In genomic region chr20:18511566-18511965, GRCh38 we compare ENCODE assay signal across 26 cellular contexts. TPM values are rescaled to one million over a fixed set of nuclear protein-coding genes. Genes with fewer than 3 reads are reported as not detected.
DNase-seq lines count a peak whose midpoint lies in the region; TF ChIP-seq lines count a peak whose summit lies in the region.
"Had no signal": no experiment of that assay in that cellular context is flagged by ENCODE, and none has a peak within 500 bp of the region (broad histone marks: within the 10 kb centered on the region; RNA-seq: fewer than 3 reads in every experiment).

No MANE protein-coding gene starts in this region.

- H3K9me2 ChIP-seq in MM.1S (replicated peaks; ENCODE audit: insufficient read depth, low read length) = no peaks in the 10 kb centered on the region

- peak; percentile 2 to 10 for DNase-seq in Kasumi-1 (lab: John Stamatoyannopoulos, UW)
- peak; percentile 6 for DNase-seq in OCI-M1 (lab: John Stamatoyannopoulos, UW)
- no peak for DNase-seq in activated T-helper 2 cell treated with anti-CD3 and anti-CD28 coated beads, Interferon-gamma antibody, Interleukin-2, Interleukin-4, amounts not matched to agents 10 μg/mL and 5 μg/mL and 100 μg/mL, durations not matched to agents 14 hours and 24 hours and 36 hours (ENCODE audit: low spot score)
- no peak for DNase-seq in NCI-H526 (lab: John Stamatoyannopoulos, UW)
- DNase-seq in activated CD4-positive, alpha-beta T cell treated with anti-CD3 and anti-CD28 coated beads, Interleukin-2, amount 10 ng/mL, durations not matched to agents 7 days and 5 days = no peak
- no peak for DNase-seq in MM.1S
- DNase-seq: activated CD4-positive, alpha-beta T cell treated with anti-CD3 and anti-CD28 coated beads for 36 hours; activated CD8-positive, alpha-beta memory T cell treated with anti-CD3 and anti-CD28 coated beads for 24 hours; activated naive CD4-positive, alpha-beta T cell; adrenal gland; body of pancreas; C1 segment of cervical spinal cord; Calu3; DMS79 treated with DMSO at 0.1 percent for 48 hours; HCEC 1CT; KG1; NCI-H1092; NCI-H1930; posterior cingulate gyrus; right lobe of liver; stimulated activated CD4-positive, alpha-beta T cell treated with anti-CD3 and anti-CD28 coated beads, Interleukin-12 subunit alpha, Interleukin-12 subunit beta, amount 100 ng/mL, for 4 hours; stimulated activated CD4-positive, alpha-beta T cell treated with anti-CD3 and anti-CD28 coated beads, Interleukin-4, amount 100 ng/mL, for 1 hour; transverse colon had no signal

- CTCF ChIA-PET in activated CD4-positive, alpha-beta T cell treated with anti-CD3 and anti-CD28 coated beads, Interleukin-2, amount 10 ng/mL, durations not matched to agents 7 days and 5 days (lab: Charles Lee) = no interaction called here

- H3K9me3 ChIP-seq in BLaER1 treated with 17β-estradiol and CSF1 and Interleukin-3, amounts not matched to agents 10 nM and 100 nM (replicated peaks in 1 of 11) = no peaks in the 10 kb centered on the region
- H3K9me3 ChIP-seq in MM.1S (replicated peaks; ENCODE audit: insufficient read depth, low read length) = no peaks in the 10 kb centered on the region
- H3K9me3 ChIP-seq: adrenal gland, body of pancreas, gastroesophageal sphincter, right lobe of liver, transverse colon had no signal

- H3K9me3 Mint-ChIP-seq in activated T-helper 2 cell treated with anti-CD3 and anti-CD28 coated beads, Interferon-gamma antibody, Interleukin-2, Interleukin-4, amounts not matched to agents 10 μg/mL and 5 μg/mL and 100 μg/mL, durations not matched to agents 14 hours and 24 hours and 36 hours = no peaks in the 10 kb centered on the region
- no peaks in the 10 kb centered on the region for H3K9me3 Mint-ChIP-seq in activated CD4-positive, alpha-beta T cell treated with anti-CD3 and anti-CD28 coated beads, Interleukin-2, amount 10 ng/mL, durations not matched to agents 7 days and 5 days
- H3K9me3 Mint-ChIP-seq: memory B cell had no signal

- peaks cover 33% of the 10 kb centered on the region for H3K4me1 Mint-ChIP-seq in activated T-helper 2 cell treated with anti-CD3 and anti-CD28 coated beads, Interferon-gamma antibody, Interleukin-2, Interleukin-4, amounts not matched to agents 10 μg/mL and 5 μg/mL and 100 μg/mL, durations not matched to agents 14 hours and 24 hours and 36 hours (ENCODE audit: low read depth)
- H3K4me1 Mint-ChIP-seq in activated CD4-positive, alpha-beta T cell treated with anti-CD3 and anti-CD28 coated beads, Interleukin-2, amount 10 ng/mL, durations not matched to agents 7 days and 5 days = peaks cover 51% of the 10 kb centered on the region

- peak overlapping the region in 3 of 11 experiments; percentile 30 to 35 (median 34); a peak in 2 of 22 replicates for H3K9ac ChIP-seq in BLaER1 treated with 17β-estradiol and CSF1 and Interleukin-3, amounts not matched to agents 10 nM and 100 nM
- H3K9ac ChIP-seq in MM.1S (ENCODE audit: low read length) = no peak overlapping the region

- H3K79me2 ChIP-seq in MM.1S (ENCODE audit: low read length) = peaks cover 62% of the 10 kb centered on the region

- POLR2A ChIA-PET in activated CD4-positive, alpha-beta T cell treated with anti-CD3 and anti-CD28 coated beads, Interleukin-2, amount 10 ng/mL, durations not matched to agents 7 days and 5 days (lab: Charles Lee) = no interaction called here

- H3K4me2 ChIP-seq in BLaER1 treated with 17β-estradiol and CSF1 and Interleukin-3, amounts not matched to agents 10 nM and 100 nM = peak overlapping the region in 6 of 11 experiments; percentile 24 to 75 (median 50); a peak in 9 of 22 replicates
- H3K4me2 ChIP-seq in MM.1S (ENCODE audit: low read depth, low read length) = no peak overlapping the region

- H3K27me3 ChIP-seq in BLaER1 treated with 17β-estradiol and CSF1 and Interleukin-3, amounts not matched to agents 10 nM and 100 nM = no peaks in the 10 kb centered on the region
- H3K27me3 ChIP-seq in MM.1S (replicated peaks; ENCODE audit: insufficient read depth, low read length) = no peaks in the 10 kb centered on the region
- H3K27me3 ChIP-seq: adrenal gland, body of pancreas, gastroesophageal sphincter, right lobe of liver, transverse colon had no signal

- H3K36me3 Mint-ChIP-seq in activated T-helper 2 cell treated with anti-CD3 and anti-CD28 coated beads, Interferon-gamma antibody, Interleukin-2, Interleukin-4, amounts not matched to agents 10 μg/mL and 5 μg/mL and 100 μg/mL, durations not matched to agents 14 hours and 24 hours and 36 hours (ENCODE audit: low read depth) = peaks cover 70% of the 10 kb centered on the region
- peaks cover 44% of the 10 kb centered on the region for H3K36me3 Mint-ChIP-seq in activated CD4-positive, alpha-beta T cell treated with anti-CD3 and anti-CD28 coated beads, Interleukin-2, amount 10 ng/mL, durations not matched to agents 7 days and 5 days (ENCODE audit: low read depth)

- peak overlapping the region; percentile 12 for H3K27ac Mint-ChIP-seq in activated T-helper 2 cell treated with anti-CD3 and anti-CD28 coated beads, Interferon-gamma antibody, Interleukin-2, Interleukin-4, amounts not matched to agents 10 μg/mL and 5 μg/mL and 100 μg/mL, durations not matched to agents 14 hours and 24 hours and 36 hours
- H3K27ac Mint-ChIP-seq in activated CD4-positive, alpha-beta T cell treated with anti-CD3 and anti-CD28 coated beads, Interleukin-2, amount 10 ng/mL, durations not matched to agents 7 days and 5 days = no peak overlapping the region
- H3K27ac Mint-ChIP-seq: activated CD4-positive, alpha-beta T cell treated with anti-CD3 and anti-CD28 coated beads for 36 hours had no signal

- H3K4me1 ChIP-seq in BLaER1 treated with 17β-estradiol and CSF1 and Interleukin-3, amounts not matched to agents 10 nM and 100 nM = peaks cover 16 to 69% (median 48%) of the 10 kb centered on the region in 10 experiments
- peaks cover 20% of the 10 kb centered on the region; the same call in 1 of the 2 replicates for H3K4me1 ChIP-seq in MM.1S (ENCODE audit: low read length)

- no peak overlapping the region for H2AFZ ChIP-seq in MM.1S (ENCODE audit: low read length)

- intact Hi-C loops in activated T-helper 2 cell treated with anti-CD3 and anti-CD28 coated beads, Interferon-gamma antibody, Interleukin-2, Interleukin-4, amounts not matched to agents 10 μg/mL and 5 μg/mL and 100 μg/mL, durations not matched to agents 14 hours and 24 hours and 36 hours (cut with micrococcal nuclease) = no loop called here

- no peak for TF ChIP-seq CTCF in MM.1S (IDR thresholded peaks at IDR 0.05; ENCODE audit: low read length)

- H3F3A ChIP-seq in MM.1S (ENCODE audit: insufficient read depth, low read length) = peaks cover 6% of the 10 kb centered on the region

- H3K27ac ChIP-seq in BLaER1 treated with 17β-estradiol and CSF1 and Interleukin-3, amounts not matched to agents 10 nM and 100 nM = peak overlapping the region in 9 of 11 experiments; percentile 2 to 68 (median 49); a peak in 12 of 22 replicates
- no peak overlapping the region for H3K27ac ChIP-seq in MM.1S (ENCODE audit: low read length)
- H3K27ac ChIP-seq: adrenal gland, gastroesophageal sphincter, right lobe of liver, transverse colon had no signal

- H3K36me3 ChIP-seq in BLaER1 treated with 17β-estradiol and CSF1 and Interleukin-3, amounts not matched to agents 10 nM and 100 nM = peaks cover 56 to 76% (median 66%) of the 10 kb centered on the region in 11 experiments
- H3K36me3 ChIP-seq in MM.1S (replicated peaks; ENCODE audit: insufficient read depth, low read length) = no peaks in the 10 kb centered on the region; the same call in none of the 2 replicates

- H3K27me3 Mint-ChIP-seq in activated T-helper 2 cell treated with anti-CD3 and anti-CD28 coated beads, Interferon-gamma antibody, Interleukin-2, Interleukin-4, amounts not matched to agents 10 μg/mL and 5 μg/mL and 100 μg/mL, durations not matched to agents 14 hours and 24 hours and 36 hours (ENCODE audit: low read depth) = no peaks in the 10 kb centered on the region
- H3K27me3 Mint-ChIP-seq in activated CD4-positive, alpha-beta T cell treated with anti-CD3 and anti-CD28 coated beads, Interleukin-2, amount 10 ng/mL, durations not matched to agents 7 days and 5 days = no peaks in the 10 kb centered on the region
- H3K27me3 Mint-ChIP-seq: activated CD4-positive, alpha-beta T cell treated with anti-CD3 and anti-CD28 coated beads for 36 hours; memory B cell had no signal

- peaks cover 0 to 6% (median 0%) of the 10 kb centered on the region in 11 experiments; a peak in 4 of 22 replicates for H4K20me1 ChIP-seq in BLaER1 treated with 17β-estradiol and CSF1 and Interleukin-3, amounts not matched to agents 10 nM and 100 nM
- no peaks in the 10 kb centered on the region for H4K20me1 ChIP-seq in MM.1S (ENCODE audit: insufficient read depth, low read length)

- H3K4me3 Mint-ChIP-seq in activated T-helper 2 cell treated with anti-CD3 and anti-CD28 coated beads, Interferon-gamma antibody, Interleukin-2, Interleukin-4, amounts not matched to agents 10 μg/mL and 5 μg/mL and 100 μg/mL, durations not matched to agents 14 hours and 24 hours and 36 hours (ENCODE audit: low read depth) = no peak overlapping the region
- no peak overlapping the region for H3K4me3 Mint-ChIP-seq in activated CD4-positive, alpha-beta T cell treated with anti-CD3 and anti-CD28 coated beads, Interleukin-2, amount 10 ng/mL, durations not matched to agents 7 days and 5 days
- H3K4me3 Mint-ChIP-seq: activated CD4-positive, alpha-beta T cell treated with anti-CD3 and anti-CD28 coated beads for 36 hours; memory B cell had no signal

- no peak overlapping the region for H3K4me3 ChIP-seq in BLaER1 treated with 17β-estradiol and CSF1 and Interleukin-3, amounts not matched to agents 10 nM and 100 nM
- H3K4me3 ChIP-seq in MM.1S (ENCODE audit: low read length) = no peak overlapping the region
- H3K4me3 ChIP-seq: adrenal gland, body of pancreas, gastroesophageal sphincter, right lobe of liver, transverse colon had no signal

RNA-seq across cellular contexts. Expression of gene SEC23B, which starts 3.8 kb away (rescaled TPM):
- total RNA-seq in activated T-helper 2 cell treated with anti-CD3 and anti-CD28 coated beads, Interferon-gamma antibody, Interleukin-2, Interleukin-4, amounts not matched to agents 10 μg/mL and 5 μg/mL and 100 μg/mL, durations not matched to agents 14 hours and 24 hours and 36 hours = 126 and 131 TPM in 2 replicates
- total RNA-seq in activated CD4-positive, alpha-beta T cell treated with anti-CD3 and anti-CD28 coated beads, Interleukin-2, amount 10 ng/mL, durations not matched to agents 7 days and 5 days = 10 to 100 TPM; 65.8 to 69.6 TPM

RNA-seq across cellular contexts. Expression of gene RBBP9, which starts 14.5 kb away (rescaled TPM):
- 21.2 and 23.5 TPM in 2 replicates for total RNA-seq in activated T-helper 2 cell treated with anti-CD3 and anti-CD28 coated beads, Interferon-gamma antibody, Interleukin-2, Interleukin-4, amounts not matched to agents 10 μg/mL and 5 μg/mL and 100 μg/mL, durations not matched to agents 14 hours and 24 hours and 36 hours
- 10 to 100 TPM; 11.6 to 12.9 TPM for total RNA-seq in activated CD4-positive, alpha-beta T cell treated with anti-CD3 and anti-CD28 coated beads, Interleukin-2, amount 10 ng/mL, durations not matched to agents 7 days and 5 days

RNA-seq across cellular contexts. Expression of gene POLR3F, which starts 44.4 kb away (rescaled TPM):
- 12.5 and 13.5 TPM in 2 replicates for total RNA-seq in activated T-helper 2 cell treated with anti-CD3 and anti-CD28 coated beads, Interferon-gamma antibody, Interleukin-2, Interleukin-4, amounts not matched to agents 10 μg/mL and 5 μg/mL and 100 μg/mL, durations not matched to agents 14 hours and 24 hours and 36 hours
- total RNA-seq in activated CD4-positive, alpha-beta T cell treated with anti-CD3 and anti-CD28 coated beads, Interleukin-2, amount 10 ng/mL, durations not matched to agents 7 days and 5 days = 1 to 10 TPM; 8.1 to 9.3 TPM

RNA-seq across cellular contexts. Expression of gene DZANK1, which starts 44.7 kb away (rescaled TPM):
- 1.3 TPM in 2 replicates for total RNA-seq in activated T-helper 2 cell treated with anti-CD3 and anti-CD28 coated beads, Interferon-gamma antibody, Interleukin-2, Interleukin-4, amounts not matched to agents 10 μg/mL and 5 μg/mL and 100 μg/mL, durations not matched to agents 14 hours and 24 hours and 36 hours
- total RNA-seq in activated CD4-positive, alpha-beta T cell treated with anti-CD3 and anti-CD28 coated beads, Interleukin-2, amount 10 ng/mL, durations not matched to agents 7 days and 5 days = 1 to 10 TPM; 1.6 to 1.7 TPM

RNA-seq across cellular contexts. Expression of gene SMIM26, which starts 55.7 kb away (rescaled TPM):
- total RNA-seq in activated T-helper 2 cell treated with anti-CD3 and anti-CD28 coated beads, Interferon-gamma antibody, Interleukin-2, Interleukin-4, amounts not matched to agents 10 μg/mL and 5 μg/mL and 100 μg/mL, durations not matched to agents 14 hours and 24 hours and 36 hours = 55.0 and 60.2 TPM in 2 replicates
- total RNA-seq in activated CD4-positive, alpha-beta T cell treated with anti-CD3 and anti-CD28 coated beads, Interleukin-2, amount 10 ng/mL, durations not matched to agents 7 days and 5 days = 10 to 100 TPM; 55.2 to 73.4 TPM

Comparison
In these comparisons a context has a peak if more than half of its experiments do, and no peak if none do; other contexts are left out.
1. DNase-seq: peak in Kasumi-1 (2 of 2) and OCI-M1 (single experiment); none in activated T-helper 2 cell treated with anti-CD3 and anti-CD28 coated beads, Interferon-gamma antibody, Interleukin-2, Interleukin-4, amounts not matched to agents 10 μg/mL and 5 μg/mL and 100 μg/mL, durations not matched to agents 14 hours and 24 hours and 36 hours (single experiment), NCI-H526 (0 of 2), activated CD4-positive, alpha-beta T cell treated with anti-CD3 and anti-CD28 coated beads, Interleukin-2, amount 10 ng/mL, durations not matched to agents 7 days and 5 days (single experiment) and MM.1S (single experiment).